ENCODE assay signal across 1 cellular context in the genomic region with DNA sequence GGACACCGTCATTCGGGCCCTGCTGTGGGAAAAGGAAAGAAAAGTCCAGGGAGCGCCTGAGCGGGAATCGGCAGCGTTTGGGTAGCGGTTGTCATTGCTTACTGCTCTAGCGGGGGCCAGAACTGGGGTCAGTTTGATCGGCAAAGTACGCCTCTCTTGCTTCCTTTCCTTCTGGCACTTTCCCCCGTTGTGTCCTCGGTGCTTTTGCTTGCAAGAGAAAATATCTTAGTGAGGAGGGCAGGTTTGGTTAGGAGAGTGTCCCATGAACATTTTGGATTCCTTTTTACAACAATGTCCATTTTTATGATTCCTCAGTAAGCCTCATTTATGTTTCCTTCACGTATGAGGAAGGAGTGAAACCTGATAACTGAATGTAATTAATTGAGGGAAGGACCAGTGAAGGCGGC.
A peak's percentile ranks its signal among the peaks of the same experiment; 100 is the strongest.
TF ChIP-seq lines count a peak whose summit lies in the region.

No MANE protein-coding gene starts in this region.

TF ChIP-seq in HepG2, 621 proteins besides CTCF, POLR2A, EP300 and RAD21 (continued from another document and continues in another):
- TF ChIP-seq, protein P1, sequence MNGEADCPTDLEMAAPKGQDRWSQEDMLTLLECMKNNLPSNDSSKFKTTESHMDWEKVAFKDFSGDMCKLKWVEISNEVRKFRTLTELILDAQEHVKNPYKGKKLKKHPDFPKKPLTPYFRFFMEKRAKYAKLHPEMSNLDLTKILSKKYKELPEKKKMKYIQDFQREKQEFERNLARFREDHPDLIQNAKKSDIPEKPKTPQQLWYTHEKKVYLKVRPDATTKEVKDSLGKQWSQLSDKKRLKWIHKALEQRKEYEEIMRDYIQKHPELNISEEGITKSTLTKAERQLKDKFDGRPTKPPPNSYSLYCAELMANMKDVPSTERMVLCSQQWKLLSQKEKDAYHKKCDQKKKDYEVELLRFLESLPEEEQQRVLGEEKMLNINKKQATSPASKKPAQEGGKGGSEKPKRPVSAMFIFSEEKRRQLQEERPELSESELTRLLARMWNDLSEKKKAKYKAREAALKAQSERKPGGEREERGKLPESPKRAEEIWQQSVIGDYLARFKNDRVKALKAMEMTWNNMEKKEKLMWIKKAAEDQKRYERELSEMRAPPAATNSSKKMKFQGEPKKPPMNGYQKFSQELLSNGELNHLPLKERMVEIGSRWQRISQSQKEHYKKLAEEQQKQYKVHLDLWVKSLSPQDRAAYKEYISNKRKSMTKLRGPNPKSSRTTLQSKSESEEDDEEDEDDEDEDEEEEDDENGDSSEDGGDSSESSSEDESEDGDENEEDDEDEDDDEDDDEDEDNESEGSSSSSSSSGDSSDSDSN (CRISPR knock-in tag; IDR thresholded peaks at IDR 0.05): no peak
- TF ChIP-seq, protein P2, sequence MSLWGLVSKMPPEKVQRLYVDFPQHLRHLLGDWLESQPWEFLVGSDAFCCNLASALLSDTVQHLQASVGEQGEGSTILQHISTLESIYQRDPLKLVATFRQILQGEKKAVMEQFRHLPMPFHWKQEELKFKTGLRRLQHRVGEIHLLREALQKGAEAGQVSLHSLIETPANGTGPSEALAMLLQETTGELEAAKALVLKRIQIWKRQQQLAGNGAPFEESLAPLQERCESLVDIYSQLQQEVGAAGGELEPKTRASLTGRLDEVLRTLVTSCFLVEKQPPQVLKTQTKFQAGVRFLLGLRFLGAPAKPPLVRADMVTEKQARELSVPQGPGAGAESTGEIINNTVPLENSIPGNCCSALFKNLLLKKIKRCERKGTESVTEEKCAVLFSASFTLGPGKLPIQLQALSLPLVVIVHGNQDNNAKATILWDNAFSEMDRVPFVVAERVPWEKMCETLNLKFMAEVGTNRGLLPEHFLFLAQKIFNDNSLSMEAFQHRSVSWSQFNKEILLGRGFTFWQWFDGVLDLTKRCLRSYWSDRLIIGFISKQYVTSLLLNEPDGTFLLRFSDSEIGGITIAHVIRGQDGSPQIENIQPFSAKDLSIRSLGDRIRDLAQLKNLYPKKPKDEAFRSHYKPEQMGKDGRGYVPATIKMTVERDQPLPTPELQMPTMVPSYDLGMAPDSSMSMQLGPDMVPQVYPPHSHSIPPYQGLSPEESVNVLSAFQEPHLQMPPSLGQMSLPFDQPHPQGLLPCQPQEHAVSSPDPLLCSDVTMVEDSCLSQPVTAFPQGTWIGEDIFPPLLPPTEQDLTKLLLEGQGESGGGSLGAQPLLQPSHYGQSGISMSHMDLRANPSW (CRISPR knock-in tag; IDR thresholded peaks at IDR 0.05; ENCODE audit: borderline replicate concordance): no peak
- no peak for TF ChIP-seq MEIS2 (CRISPR knock-in tag; IDR thresholded peaks at IDR 0.05)
- TF ChIP-seq, protein P3, sequence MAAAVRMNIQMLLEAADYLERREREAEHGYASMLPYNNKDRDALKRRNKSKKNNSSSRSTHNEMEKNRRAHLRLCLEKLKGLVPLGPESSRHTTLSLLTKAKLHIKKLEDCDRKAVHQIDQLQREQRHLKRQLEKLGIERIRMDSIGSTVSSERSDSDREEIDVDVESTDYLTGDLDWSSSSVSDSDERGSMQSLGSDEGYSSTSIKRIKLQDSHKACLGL (CRISPR knock-in tag; IDR thresholded peaks at IDR 0.05): no peak
- TF ChIP-seq RELA (CRISPR knock-in tag; IDR thresholded peaks at IDR 0.05): no peak
- TF ChIP-seq DR1 (CRISPR knock-in tag; IDR thresholded peaks at IDR 0.05): no peak
- no peak for TF ChIP-seq SOX6 (IDR thresholded peaks at IDR 0.05)
- peak; percentile 60; the same call in 1 of the 2 replicates for TF ChIP-seq SOX6 (CRISPR knock-in tag; IDR thresholded peaks at IDR 0.05)
- no peak for TF ChIP-seq SATB2 (CRISPR knock-in tag; IDR thresholded peaks at IDR 0.05)
- no peak; the same call in 1 of the 2 replicates for TF ChIP-seq ZNF205 (CRISPR knock-in tag; IDR thresholded peaks at IDR 0.05)
- TF ChIP-seq KMT2B (CRISPR knock-in tag; IDR thresholded peaks at IDR 0.05): 0 out of 2 replicates have a peak, but pooled peaks have one; percentile 42
- TF ChIP-seq ZNF737 (CRISPR knock-in tag; IDR thresholded peaks at IDR 0.05; ENCODE audit: borderline replicate concordance): no peak
- no peak for TF ChIP-seq MED13 (CRISPR knock-in tag; IDR thresholded peaks at IDR 0.05)
- no peak for TF ChIP-seq KLF6 (CRISPR knock-in tag; IDR thresholded peaks at IDR 0.05)
- no peak for TF ChIP-seq ZNF598 (CRISPR knock-in tag; IDR thresholded peaks at IDR 0.05; ENCODE audit: borderline replicate concordance)
- TF ChIP-seq, protein P4, sequence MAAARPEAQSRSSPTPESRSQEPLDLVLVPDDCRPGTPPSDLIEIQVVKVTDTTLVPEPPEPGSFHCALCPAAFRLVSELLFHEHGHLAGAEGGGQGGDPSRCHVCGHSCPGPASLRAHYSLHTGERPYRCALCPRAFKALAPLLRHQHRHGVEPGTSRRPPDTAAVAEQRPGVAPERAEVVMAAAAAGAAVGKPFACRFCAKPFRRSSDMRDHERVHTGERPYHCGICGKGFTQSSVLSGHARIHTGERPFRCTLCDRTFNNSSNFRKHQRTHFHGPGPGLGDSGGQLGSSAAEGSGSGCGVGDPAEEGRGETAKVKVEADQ (CRISPR knock-in tag; IDR thresholded peaks at IDR 0.05; ENCODE audit: borderline replicate concordance): no peak
- TF ChIP-seq SNAI1 (CRISPR knock-in tag; IDR thresholded peaks at IDR 0.05; ENCODE audit: borderline replicate concordance): no peak; the same call in 1 of the 2 replicates
- TF ChIP-seq JUN (CRISPR knock-in tag; IDR thresholded peaks at IDR 0.05): no peak
- no peak for TF ChIP-seq ZNF629 (CRISPR knock-in tag; conservative IDR thresholded peaks at IDR 0.05)
- TF ChIP-seq ZBTB8A (CRISPR knock-in tag; IDR thresholded peaks at IDR 0.05; ENCODE audit: borderline replicate concordance, low read depth): no peak
- TF ChIP-seq, protein P5, sequence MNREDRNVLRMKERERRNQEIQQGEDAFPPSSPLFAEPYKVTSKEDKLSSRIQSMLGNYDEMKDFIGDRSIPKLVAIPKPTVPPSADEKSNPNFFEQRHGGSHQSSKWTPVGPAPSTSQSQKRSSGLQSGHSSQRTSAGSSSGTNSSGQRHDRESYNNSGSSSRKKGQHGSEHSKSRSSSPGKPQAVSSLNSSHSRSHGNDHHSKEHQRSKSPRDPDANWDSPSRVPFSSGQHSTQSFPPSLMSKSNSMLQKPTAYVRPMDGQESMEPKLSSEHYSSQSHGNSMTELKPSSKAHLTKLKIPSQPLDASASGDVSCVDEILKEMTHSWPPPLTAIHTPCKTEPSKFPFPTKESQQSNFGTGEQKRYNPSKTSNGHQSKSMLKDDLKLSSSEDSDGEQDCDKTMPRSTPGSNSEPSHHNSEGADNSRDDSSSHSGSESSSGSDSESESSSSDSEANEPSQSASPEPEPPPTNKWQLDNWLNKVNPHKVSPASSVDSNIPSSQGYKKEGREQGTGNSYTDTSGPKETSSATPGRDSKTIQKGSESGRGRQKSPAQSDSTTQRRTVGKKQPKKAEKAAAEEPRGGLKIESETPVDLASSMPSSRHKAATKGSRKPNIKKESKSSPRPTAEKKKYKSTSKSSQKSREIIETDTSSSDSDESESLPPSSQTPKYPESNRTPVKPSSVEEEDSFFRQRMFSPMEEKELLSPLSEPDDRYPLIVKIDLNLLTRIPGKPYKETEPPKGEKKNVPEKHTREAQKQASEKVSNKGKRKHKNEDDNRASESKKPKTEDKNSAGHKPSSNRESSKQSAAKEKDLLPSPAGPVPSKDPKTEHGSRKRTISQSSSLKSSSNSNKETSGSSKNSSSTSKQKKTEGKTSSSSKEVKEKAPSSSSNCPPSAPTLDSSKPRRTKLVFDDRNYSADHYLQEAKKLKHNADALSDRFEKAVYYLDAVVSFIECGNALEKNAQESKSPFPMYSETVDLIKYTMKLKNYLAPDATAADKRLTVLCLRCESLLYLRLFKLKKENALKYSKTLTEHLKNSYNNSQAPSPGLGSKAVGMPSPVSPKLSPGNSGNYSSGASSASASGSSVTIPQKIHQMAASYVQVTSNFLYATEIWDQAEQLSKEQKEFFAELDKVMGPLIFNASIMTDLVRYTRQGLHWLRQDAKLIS (CRISPR knock-in tag; IDR thresholded peaks at IDR 0.05): no peak
- TF ChIP-seq, protein P6, sequence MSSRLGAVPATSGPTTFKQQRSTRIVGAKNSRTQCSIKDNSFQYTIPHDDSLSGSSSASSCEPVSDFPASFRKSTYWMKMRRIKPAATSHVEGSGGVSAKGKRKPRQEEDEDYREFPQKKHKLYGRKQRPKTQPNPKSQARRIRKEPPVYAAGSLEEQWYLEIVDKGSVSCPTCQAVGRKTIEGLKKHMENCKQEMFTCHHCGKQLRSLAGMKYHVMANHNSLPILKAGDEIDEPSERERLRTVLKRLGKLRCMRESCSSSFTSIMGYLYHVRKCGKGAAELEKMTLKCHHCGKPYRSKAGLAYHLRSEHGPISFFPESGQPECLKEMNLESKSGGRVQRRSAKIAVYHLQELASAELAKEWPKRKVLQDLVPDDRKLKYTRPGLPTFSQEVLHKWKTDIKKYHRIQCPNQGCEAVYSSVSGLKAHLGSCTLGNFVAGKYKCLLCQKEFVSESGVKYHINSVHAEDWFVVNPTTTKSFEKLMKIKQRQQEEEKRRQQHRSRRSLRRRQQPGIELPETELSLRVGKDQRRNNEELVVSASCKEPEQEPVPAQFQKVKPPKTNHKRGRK (CRISPR knock-in tag; IDR thresholded peaks at IDR 0.05): no peak
- no peak for TF ChIP-seq CC2D1A (CRISPR knock-in tag; IDR thresholded peaks at IDR 0.05)
- no peak for TF ChIP-seq ZNF773 (CRISPR knock-in tag; IDR thresholded peaks at IDR 0.05; ENCODE audit: borderline replicate concordance)
- TF ChIP-seq ZNF256 (CRISPR knock-in tag; conservative IDR thresholded peaks at IDR 0.05): no peak
- TF ChIP-seq CBX5 (CRISPR knock-in tag; IDR thresholded peaks at IDR 0.05; ENCODE audit: borderline replicate concordance): no peak
- TF ChIP-seq ZNF350 (CRISPR knock-in tag; IDR thresholded peaks at IDR 0.05; ENCODE audit: borderline replicate concordance, low read depth): 0 out of 2 replicates have a peak, but pooled peaks have one; percentile 20
- TF ChIP-seq ZNF354B (CRISPR knock-in tag; IDR thresholded peaks at IDR 0.05): no peak
- TF ChIP-seq NKX3-1 (CRISPR knock-in tag; IDR thresholded peaks at IDR 0.05): no peak
- TF ChIP-seq, protein P7, sequence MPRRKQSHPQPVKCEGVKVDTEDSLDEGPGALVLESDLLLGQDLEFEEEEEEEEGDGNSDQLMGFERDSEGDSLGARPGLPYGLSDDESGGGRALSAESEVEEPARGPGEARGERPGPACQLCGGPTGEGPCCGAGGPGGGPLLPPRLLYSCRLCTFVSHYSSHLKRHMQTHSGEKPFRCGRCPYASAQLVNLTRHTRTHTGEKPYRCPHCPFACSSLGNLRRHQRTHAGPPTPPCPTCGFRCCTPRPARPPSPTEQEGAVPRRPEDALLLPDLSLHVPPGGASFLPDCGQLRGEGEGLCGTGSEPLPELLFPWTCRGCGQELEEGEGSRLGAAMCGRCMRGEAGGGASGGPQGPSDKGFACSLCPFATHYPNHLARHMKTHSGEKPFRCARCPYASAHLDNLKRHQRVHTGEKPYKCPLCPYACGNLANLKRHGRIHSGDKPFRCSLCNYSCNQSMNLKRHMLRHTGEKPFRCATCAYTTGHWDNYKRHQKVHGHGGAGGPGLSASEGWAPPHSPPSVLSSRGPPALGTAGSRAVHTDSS (CRISPR knock-in tag; conservative IDR thresholded peaks at IDR 0.05): no peak
- TF ChIP-seq, protein P8, sequence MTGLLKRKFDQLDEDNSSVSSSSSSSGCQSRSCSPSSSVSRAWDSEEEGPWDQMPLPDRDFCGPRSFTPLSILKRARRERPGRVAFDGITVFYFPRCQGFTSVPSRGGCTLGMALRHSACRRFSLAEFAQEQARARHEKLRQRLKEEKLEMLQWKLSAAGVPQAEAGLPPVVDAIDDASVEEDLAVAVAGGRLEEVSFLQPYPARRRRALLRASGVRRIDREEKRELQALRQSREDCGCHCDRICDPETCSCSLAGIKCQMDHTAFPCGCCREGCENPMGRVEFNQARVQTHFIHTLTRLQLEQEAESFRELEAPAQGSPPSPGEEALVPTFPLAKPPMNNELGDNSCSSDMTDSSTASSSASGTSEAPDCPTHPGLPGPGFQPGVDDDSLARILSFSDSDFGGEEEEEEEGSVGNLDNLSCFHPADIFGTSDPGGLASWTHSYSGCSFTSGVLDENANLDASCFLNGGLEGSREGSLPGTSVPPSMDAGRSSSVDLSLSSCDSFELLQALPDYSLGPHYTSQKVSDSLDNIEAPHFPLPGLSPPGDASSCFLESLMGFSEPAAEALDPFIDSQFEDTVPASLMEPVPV (CRISPR knock-in tag; IDR thresholded peaks at IDR 0.05): 0 out of 2 replicates have a peak, but pooled peaks have one; percentile 47
- TF ChIP-seq NFYC (CRISPR knock-in tag; IDR thresholded peaks at IDR 0.05): no peak
- no peak for TF ChIP-seq ZMYM4 (CRISPR knock-in tag; IDR thresholded peaks at IDR 0.05)
- no peak for TF ChIP-seq ZNF296 (CRISPR knock-in tag; conservative IDR thresholded peaks at IDR 0.05)
- TF ChIP-seq KLF12 (CRISPR knock-in tag; IDR thresholded peaks at IDR 0.05; ENCODE audit: borderline replicate concordance): no peak
- no peak for TF ChIP-seq ISL2 (CRISPR knock-in tag; IDR thresholded peaks at IDR 0.05)
- TF ChIP-seq, protein P9, sequence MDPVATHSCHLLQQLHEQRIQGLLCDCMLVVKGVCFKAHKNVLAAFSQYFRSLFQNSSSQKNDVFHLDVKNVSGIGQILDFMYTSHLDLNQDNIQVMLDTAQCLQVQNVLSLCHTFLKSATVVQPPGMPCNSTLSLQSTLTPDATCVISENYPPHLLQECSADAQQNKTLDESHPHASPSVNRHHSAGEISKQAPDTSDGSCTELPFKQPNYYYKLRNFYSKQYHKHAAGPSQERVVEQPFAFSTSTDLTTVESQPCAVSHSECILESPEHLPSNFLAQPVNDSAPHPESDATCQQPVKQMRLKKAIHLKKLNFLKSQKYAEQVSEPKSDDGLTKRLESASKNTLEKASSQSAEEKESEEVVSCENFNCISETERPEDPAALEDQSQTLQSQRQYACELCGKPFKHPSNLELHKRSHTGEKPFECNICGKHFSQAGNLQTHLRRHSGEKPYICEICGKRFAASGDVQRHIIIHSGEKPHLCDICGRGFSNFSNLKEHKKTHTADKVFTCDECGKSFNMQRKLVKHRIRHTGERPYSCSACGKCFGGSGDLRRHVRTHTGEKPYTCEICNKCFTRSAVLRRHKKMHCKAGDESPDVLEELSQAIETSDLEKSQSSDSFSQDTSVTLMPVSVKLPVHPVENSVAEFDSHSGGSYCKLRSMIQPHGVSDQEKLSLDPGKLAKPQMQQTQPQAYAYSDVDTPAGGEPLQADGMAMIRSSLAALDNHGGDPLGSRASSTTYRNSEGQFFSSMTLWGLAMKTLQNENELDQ (CRISPR knock-in tag; IDR thresholded peaks at IDR 0.05; ENCODE audit: borderline replicate concordance): no peak
- no peak for TF ChIP-seq SALL2 (CRISPR knock-in tag; IDR thresholded peaks at IDR 0.05)
- no peak for TF ChIP-seq ZNF776 (CRISPR knock-in tag; IDR thresholded peaks at IDR 0.05)
- no peak for TF ChIP-seq GZF1 (CRISPR knock-in tag; IDR thresholded peaks at IDR 0.05)
- TF ChIP-seq, protein P10, sequence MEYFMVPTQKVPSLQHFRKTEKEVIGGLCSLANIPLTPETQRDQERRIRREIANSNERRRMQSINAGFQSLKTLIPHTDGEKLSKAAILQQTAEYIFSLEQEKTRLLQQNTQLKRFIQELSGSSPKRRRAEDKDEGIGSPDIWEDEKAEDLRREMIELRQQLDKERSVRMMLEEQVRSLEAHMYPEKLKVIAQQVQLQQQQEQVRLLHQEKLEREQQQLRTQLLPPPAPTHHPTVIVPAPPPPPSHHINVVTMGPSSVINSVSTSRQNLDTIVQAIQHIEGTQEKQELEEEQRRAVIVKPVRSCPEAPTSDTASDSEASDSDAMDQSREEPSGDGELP (IDR thresholded peaks at IDR 0.05; ENCODE audit: borderline replicate concordance, low read depth): peak; percentile 25; the same call in 1 of the 2 replicates
- no peak for TF ChIP-seq HOXA7 (CRISPR knock-in tag; IDR thresholded peaks at IDR 0.05)
